8 cellular contexts compared by ENCODE assay signal in the genomic region with DNA sequence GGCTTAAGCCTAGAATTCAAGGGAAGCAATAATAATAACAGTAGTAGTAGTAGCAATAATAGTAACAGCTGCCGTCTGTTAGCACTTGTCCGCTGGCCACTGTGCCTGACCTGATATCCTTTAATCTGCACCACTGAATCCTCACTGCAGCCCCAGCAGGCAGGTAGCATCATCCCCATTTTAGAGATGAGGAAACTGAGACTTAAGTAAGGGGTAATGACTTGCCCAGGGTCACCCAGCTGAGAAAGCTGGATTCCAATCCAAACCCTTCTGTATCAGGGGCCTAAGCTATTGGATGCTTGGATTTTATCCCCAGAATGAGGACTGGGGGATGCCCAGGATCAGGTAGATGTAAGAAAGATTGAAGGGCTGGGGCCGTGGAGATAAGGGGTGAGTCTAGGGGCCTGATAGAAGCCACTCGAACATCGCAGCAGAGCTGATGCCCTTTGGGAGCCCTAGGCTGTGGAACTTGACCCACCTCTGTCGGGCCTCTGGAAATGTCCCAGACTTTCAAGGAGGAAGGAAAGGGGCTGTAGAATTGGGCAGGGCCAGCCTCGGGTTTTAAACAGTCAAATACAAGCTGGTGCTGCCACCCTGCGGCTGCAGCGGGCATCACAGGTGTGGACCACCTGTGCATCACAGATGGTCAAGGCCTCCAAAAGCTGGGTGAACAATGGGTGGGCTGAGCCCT.
DNase-seq lines count a peak whose midpoint lies in the region; ATAC-seq, FAIRE-seq and TF ChIP-seq lines count a peak whose summit lies in the region.

No MANE protein-coding gene starts in this region.

- H2BK120ac ChIP-seq in mesenchymal stem cell (ENCODE audit: low read depth, low read length): no peak overlapping the region

- no peak overlapping the region for H3K4me2 ChIP-seq in mesenchymal stem cell (ENCODE audit: low read length, poor library complexity, severe bottlenecking)

- H3K4me1 ChIP-seq in mesenchymal stem cell (ENCODE audit: control insufficient read depth, insufficient read depth, low read depth, low read length): peaks cover 3% of the 10 kb centered on the region

- no peak overlapping the region for H4K91ac ChIP-seq in mesenchymal stem cell (ENCODE audit: low read length)

- H3K9ac ChIP-seq in mesenchymal stem cell (ENCODE audit: low read length): no peak overlapping the region

- no peak overlapping the region for H2BK5ac ChIP-seq in mesenchymal stem cell (ENCODE audit: low read depth, low read length, poor library complexity, severe bottlenecking)

- H3K23ac ChIP-seq in mesenchymal stem cell (ENCODE audit: low read length in 2 of 2): no peak overlapping the region

- DNase-seq in 8988T (peak; percentile 87), GM12892 (ENCODE audit: insufficient read length) (peak; percentile 64), NCI-H345 treated with DMSO at 0.1 percent for 48 hours (lab: John Stamatoyannopoulos, UW; ENCODE audit: unreplicated experiment) (peak; percentile 13), mesenchymal stem cell (peak; percentile 53)
- DNase-seq in activated CD4-positive, alpha-beta memory T cell treated with anti-CD3 and anti-CD28 coated beads for 36 hours: peak; percentile 75
- DNase-seq in effector CD4-positive, alpha-beta T cell: peak; percentile 51
- DNase-seq in stimulated activated CD8-positive, alpha-beta memory T cell treated with anti-CD3 and anti-CD28 coated beads, Interleukin-4, amount 100 ng/mL, for 48 hours: peak; percentile 89

- no peak for ATAC-seq in GM19328 (IDR thresholded peaks at IDR 0.05; ENCODE audit: unreplicated experiment)

- no peaks in the 10 kb centered on the region for H3K36me3 Mint-ChIP-seq in activated CD4-positive, alpha-beta memory T cell treated with anti-CD3 and anti-CD28 coated beads for 36 hours

- POLR2A ChIA-PET in activated CD4-positive, alpha-beta memory T cell treated with anti-CD3 and anti-CD28 coated beads for 36 hours (lab: Charles Lee): interaction anchor here (0.9 kb wide), 1 partner anchor 236 kb away, joined by 3 read pairs; no protein-coding TSS in a partner anchor

- peak overlapping the region; percentile 18 for H3K4me3 Mint-ChIP-seq in activated CD4-positive, alpha-beta memory T cell treated with anti-CD3 and anti-CD28 coated beads for 36 hours

- 39% methylated on average over 9 of the region's 9 CpGs for WGBS in mesenchymal stem cell

- intact Hi-C loops in activated CD4-positive, alpha-beta memory T cell treated with anti-CD3 and anti-CD28 coated beads for 36 hours (cut with micrococcal nuclease): loop anchor here (2.0 to 5.0 kb wide), 2 partner anchors 236 to 442 kb away; no protein-coding TSS in a partner anchor

- no peaks in the 10 kb centered on the region for H3K9me3 Mint-ChIP-seq in activated CD4-positive, alpha-beta memory T cell treated with anti-CD3 and anti-CD28 coated beads for 36 hours

- no peak overlapping the region for H3K27ac ChIP-seq in mesenchymal stem cell (ENCODE audit: low read length, poor library complexity, severe bottlenecking)

- no peaks in the 10 kb centered on the region for H3K9me3 ChIP-seq in mesenchymal stem cell (ENCODE audit: control insufficient read depth, low read length)

- no peak overlapping the region for H3K4me3 ChIP-seq in mesenchymal stem cell (ENCODE audit: insufficient read depth in 1 of 2, low read depth in 1 of 2, low read length in 2 of 2)

- no peak overlapping the region for H2BK15ac ChIP-seq in mesenchymal stem cell (ENCODE audit: low read depth, poor library complexity, severe bottlenecking)

- H2AK5ac ChIP-seq in mesenchymal stem cell (ENCODE audit: low read length, severe bottlenecking): no peak overlapping the region

- H3K27me3 Mint-ChIP-seq in activated CD4-positive, alpha-beta memory T cell treated with anti-CD3 and anti-CD28 coated beads for 36 hours: peaks cover 1% of the 10 kb centered on the region

- no peak overlapping the region for H4K8ac ChIP-seq in mesenchymal stem cell (ENCODE audit: low read length)

- no peak overlapping the region for H2BK12ac ChIP-seq in mesenchymal stem cell (ENCODE audit: low read length in 2 of 2)

- H3K36me3 ChIP-seq in mesenchymal stem cell (ENCODE audit: control insufficient read depth in 1 of 2, insufficient read depth in 2 of 2, low read depth in 1 of 2, low read length in 2 of 2): no peaks in the 10 kb centered on the region

- H3K79me1 ChIP-seq in mesenchymal stem cell (replicated peaks; ENCODE audit: low read length, poor library complexity, severe bottlenecking): no peaks in the 10 kb centered on the region

- no peak for TF ChIP-seq POLR2A in GM12892 (IDR thresholded peaks at IDR 0.05; ENCODE audit: low read depth, low read length)

- H3K4ac ChIP-seq in mesenchymal stem cell (ENCODE audit: low read depth in 1 of 2, low read length in 2 of 2): no peak overlapping the region

- no peak overlapping the region for H3K14ac ChIP-seq in mesenchymal stem cell (ENCODE audit: low read length in 2 of 2)

- FAIRE-seq in GM12892 (lab: Jason Lieb, UNC): peak; percentile 90

- H3K27ac Mint-ChIP-seq in activated CD4-positive, alpha-beta memory T cell treated with anti-CD3 and anti-CD28 coated beads for 36 hours: no peak overlapping the region

- H2AFZ ChIP-seq in mesenchymal stem cell (ENCODE audit: low read depth, low read length): no peak overlapping the region

- H3K4me1 Mint-ChIP-seq in activated CD4-positive, alpha-beta memory T cell treated with anti-CD3 and anti-CD28 coated beads for 36 hours (ENCODE audit: low read depth): peaks cover 2% of the 10 kb centered on the region

- CTCF ChIA-PET in activated CD4-positive, alpha-beta memory T cell treated with anti-CD3 and anti-CD28 coated beads for 36 hours (lab: Charles Lee): interaction anchor here (0.6 to 6.1 kb wide), 43 partner anchors 9 to 485 kb away, joined by 3 to 101 read pairs (median 4); partner anchors contain the start of genes AAR2 and SCAND1

- no peak overlapping the region for H3K18ac ChIP-seq in mesenchymal stem cell (ENCODE audit: low read depth in 1 of 2, low read length in 2 of 2)

- peaks cover 54 to 68% of the 10 kb centered on the region in 2 experiments for H3K27me3 ChIP-seq in mesenchymal stem cell (ENCODE audit: control insufficient read depth in 1 of 2, insufficient read depth in 1 of 2, low read length in 2 of 2)

Comparison
In these comparisons a context has a peak if more than half of its experiments do, and no peak if none do; other contexts are left out.
1. DNase-seq: peak in every context shown above with its lines; median percentile 89 in stimulated activated CD8-positive, alpha-beta memory T cell treated with anti-CD3 and anti-CD28 coated beads, Interleukin-4, amount 100 ng/mL, for 48 hours; 87 in 8988T; 75 in activated CD4-positive, alpha-beta memory T cell treated with anti-CD3 and anti-CD28 coated beads for 36 hours; 64 in GM12892; 53 in mesenchymal stem cell; 51 in effector CD4-positive, alpha-beta T cell; 13 in NCI-H345 treated with DMSO at 0.1 percent for 48 hours.